2 cellular contexts compared by ENCODE assay signal in the genomic region with DNA sequence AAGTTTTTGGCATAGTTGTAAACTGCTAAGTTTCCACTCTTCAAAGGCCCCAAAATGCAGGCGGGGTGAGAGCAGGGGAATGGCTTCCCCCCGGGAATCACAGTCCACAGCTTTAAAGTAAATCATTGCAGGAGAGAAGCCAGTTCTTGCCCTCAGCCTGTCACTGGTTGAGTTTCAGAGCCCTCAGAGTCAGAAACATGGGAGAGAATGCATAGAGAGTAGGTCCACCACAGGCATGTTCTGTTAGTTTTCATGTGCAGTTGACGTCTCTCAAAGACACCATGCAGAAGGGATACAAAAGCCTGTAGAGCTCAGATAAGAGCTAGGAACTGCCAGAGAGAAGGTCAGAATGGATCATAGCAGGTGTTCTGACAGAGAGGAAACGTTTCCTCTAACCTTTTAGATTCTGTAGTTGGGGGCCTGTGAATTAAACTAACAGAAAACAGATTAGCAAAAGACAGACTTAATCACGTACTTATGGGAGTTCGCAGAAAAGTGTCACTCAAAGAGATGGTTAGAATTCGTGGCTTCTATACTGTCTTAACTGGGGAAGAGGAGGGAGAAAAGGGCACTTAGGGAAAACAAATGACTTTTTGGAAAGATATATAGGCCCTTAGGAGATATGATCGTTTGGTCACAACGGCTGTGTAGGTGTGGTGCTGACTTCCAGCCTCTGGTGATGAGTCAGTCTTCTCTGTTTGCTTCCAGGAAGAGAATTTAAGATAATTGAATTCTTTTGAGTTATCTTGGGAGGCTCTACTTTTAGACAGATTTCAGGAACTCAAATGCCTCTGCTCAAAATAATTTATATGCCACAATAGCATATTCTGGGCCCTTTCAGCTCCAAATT.
TF ChIP-seq lines count a peak whose summit lies in the region.

No MANE protein-coding gene starts in this region.

TF ChIP-seq in SK-N-SH treated with all-trans-retinoic acid at 6 μM for 48 hours, 23 proteins besides CTCF, POLR2A, EP300 and RAD21 (continued from another document):
- TF ChIP-seq, protein P1, sequence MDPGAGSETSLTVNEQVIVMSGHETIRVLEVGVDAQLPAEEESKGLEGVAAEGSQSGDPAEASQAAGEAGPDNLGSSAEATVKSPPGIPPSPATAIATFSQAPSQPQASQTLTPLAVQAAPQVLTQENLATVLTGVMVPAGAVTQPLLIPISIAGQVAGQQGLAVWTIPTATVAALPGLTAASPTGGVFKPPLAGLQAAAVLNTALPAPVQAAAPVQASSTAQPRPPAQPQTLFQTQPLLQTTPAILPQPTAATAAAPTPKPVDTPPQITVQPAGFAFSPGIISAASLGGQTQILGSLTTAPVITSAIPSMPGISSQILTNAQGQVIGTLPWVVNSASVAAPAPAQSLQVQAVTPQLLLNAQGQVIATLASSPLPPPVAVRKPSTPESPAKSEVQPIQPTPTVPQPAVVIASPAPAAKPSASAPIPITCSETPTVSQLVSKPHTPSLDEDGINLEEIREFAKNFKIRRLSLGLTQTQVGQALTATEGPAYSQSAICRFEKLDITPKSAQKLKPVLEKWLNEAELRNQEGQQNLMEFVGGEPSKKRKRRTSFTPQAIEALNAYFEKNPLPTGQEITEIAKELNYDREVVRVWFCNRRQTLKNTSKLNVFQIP (CRISPR knock-in tag; IDR thresholded peaks at IDR 0.05; ENCODE audit: borderline replicate concordance, low read depth), result no peak
TF ChIP-seq in SK-N-SH treated with all-trans-retinoic acid at 6 μM for 48 hours: peak in this region for 2.

TF ChIP-seq in SK-N-SH, 30 proteins besides CTCF, POLR2A, EP300 and RAD21 (continued from another document):
- TF ChIP-seq, protein P2, sequence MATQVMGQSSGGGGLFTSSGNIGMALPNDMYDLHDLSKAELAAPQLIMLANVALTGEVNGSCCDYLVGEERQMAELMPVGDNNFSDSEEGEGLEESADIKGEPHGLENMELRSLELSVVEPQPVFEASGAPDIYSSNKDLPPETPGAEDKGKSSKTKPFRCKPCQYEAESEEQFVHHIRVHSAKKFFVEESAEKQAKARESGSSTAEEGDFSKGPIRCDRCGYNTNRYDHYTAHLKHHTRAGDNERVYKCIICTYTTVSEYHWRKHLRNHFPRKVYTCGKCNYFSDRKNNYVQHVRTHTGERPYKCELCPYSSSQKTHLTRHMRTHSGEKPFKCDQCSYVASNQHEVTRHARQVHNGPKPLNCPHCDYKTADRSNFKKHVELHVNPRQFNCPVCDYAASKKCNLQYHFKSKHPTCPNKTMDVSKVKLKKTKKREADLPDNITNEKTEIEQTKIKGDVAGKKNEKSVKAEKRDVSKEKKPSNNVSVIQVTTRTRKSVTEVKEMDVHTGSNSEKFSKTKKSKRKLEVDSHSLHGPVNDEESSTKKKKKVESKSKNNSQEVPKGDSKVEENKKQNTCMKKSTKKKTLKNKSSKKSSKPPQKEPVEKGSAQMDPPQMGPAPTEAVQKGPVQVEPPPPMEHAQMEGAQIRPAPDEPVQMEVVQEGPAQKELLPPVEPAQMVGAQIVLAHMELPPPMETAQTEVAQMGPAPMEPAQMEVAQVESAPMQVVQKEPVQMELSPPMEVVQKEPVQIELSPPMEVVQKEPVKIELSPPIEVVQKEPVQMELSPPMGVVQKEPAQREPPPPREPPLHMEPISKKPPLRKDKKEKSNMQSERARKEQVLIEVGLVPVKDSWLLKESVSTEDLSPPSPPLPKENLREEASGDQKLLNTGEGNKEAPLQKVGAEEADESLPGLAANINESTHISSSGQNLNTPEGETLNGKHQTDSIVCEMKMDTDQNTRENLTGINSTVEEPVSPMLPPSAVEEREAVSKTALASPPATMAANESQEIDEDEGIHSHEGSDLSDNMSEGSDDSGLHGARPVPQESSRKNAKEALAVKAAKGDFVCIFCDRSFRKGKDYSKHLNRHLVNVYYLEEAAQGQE (IDR thresholded peaks at IDR 0.05; ENCODE audit: low read depth, low read length), result no peak
- TF ChIP-seq SIN3A (IDR thresholded peaks at IDR 0.05; ENCODE audit: borderline replicate concordance, low read depth, low read length), result no peak
- no peak for TF ChIP-seq CHD2 (IDR thresholded peaks at IDR 0.05; ENCODE audit: low read length, partially characterized antibody)
- no peak for TF ChIP-seq EZH2phosphoT487 (IDR thresholded peaks at IDR 0.05; ENCODE audit: borderline replicate concordance, low read depth)
- TF ChIP-seq IRF3 (IDR thresholded peaks at IDR 0.05; ENCODE audit: low read depth, low read length), result no peak
- TF ChIP-seq SMC3 (IDR thresholded peaks at IDR 0.05; ENCODE audit: low read depth, low read length), result no peak
- no peak for TF ChIP-seq PBX3 (IDR thresholded peaks at IDR 0.05)
- no peak for TF ChIP-seq GATA2 (CRISPR knock-in tag; IDR thresholded peaks at IDR 0.05)
- no peak for TF ChIP-seq USF2 (IDR thresholded peaks at IDR 0.05; ENCODE audit: borderline replicate concordance, low read depth, low read length)
- TF ChIP-seq YY1 (IDR thresholded peaks at IDR 0.05; ENCODE audit: low read depth), result no peak
- TF ChIP-seq FOXJ3 (CRISPR knock-in tag; IDR thresholded peaks at IDR 0.05), result no peak
